34 cellular contexts compared by ENCODE assay signal in the genomic region with DNA sequence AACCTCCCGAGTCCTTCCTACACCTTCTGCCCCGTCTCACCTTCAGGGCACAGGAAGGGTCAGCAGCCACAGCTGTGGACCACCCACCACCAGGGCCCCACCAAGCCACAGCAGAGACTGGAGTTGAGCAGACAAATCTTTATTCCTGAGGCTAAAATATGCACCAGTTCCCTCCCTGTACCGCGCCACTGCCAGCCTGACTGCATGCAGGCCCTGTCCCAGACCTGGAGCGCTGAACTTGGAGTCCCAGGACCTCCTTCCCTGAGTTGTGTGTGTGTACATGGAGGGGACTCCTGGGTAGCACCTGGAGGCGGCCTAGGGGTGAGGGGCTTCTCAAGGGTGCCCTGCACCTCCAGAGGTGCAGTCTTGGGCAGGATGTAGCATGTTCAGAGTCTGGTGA. TPM values are rescaled to one million over a fixed set of nuclear protein-coding genes. Genes with fewer than 3 reads are reported as not detected.
"Had no signal": no experiment of that assay in that cellular context is flagged by ENCODE, and none has a peak within 500 bp of the region (broad histone marks: within the 10 kb centered on the region; RNA-seq: fewer than 3 reads in every experiment).

No MANE protein-coding gene starts in this region.

- H3K9me3 Mint-ChIP-seq: mesothelial cell of epicardium; naive B cell; nephron progenitor cell; stimulated activated memory B cell treated with anti-CD40 and anti-IgM and Interleukin-4, amounts not matched to agents 10 μg/mL and 1 μg/mL and 100 μg/mL, for 72 hours had no signal

- H3K27ac Mint-ChIP-seq: mesothelial cell of epicardium; progenitor cell of endocrine pancreas; stimulated activated memory B cell treated with anti-CD40 and anti-IgM and Interleukin-4, amounts not matched to agents 10 μg/mL and 1 μg/mL and 100 μg/mL, for 72 hours had no signal

- H3K4me3 ChIP-seq: coronary artery, esophagus muscularis mucosa, heart right ventricle, left lung, mucosa of descending colon, pancreas, smooth muscle cell, thoracic aorta, tibial nerve, upper lobe of left lung had no signal

- ATAC-seq: foreskin keratinocyte; heart right ventricle; left cardiac atrium; left lung; mucosa of descending colon; pancreas; sciatic nerve; stimulated activated memory B cell treated with anti-CD40 and anti-IgM and Interleukin-4, amounts not matched to agents 10 μg/mL and 1 μg/mL and 100 μg/mL, for 72 hours; stimulated activated naive CD8-positive, alpha-beta T cell treated with anti-CD3 and anti-CD28 coated beads, Interleukin-15, Interleukin-2, amounts not matched to agents 100 U/mL and 50 U/mL, for 24 hours had no signal

- H3K27ac ChIP-seq: coronary artery, esophagus muscularis mucosa, foreskin keratinocyte, heart right ventricle, left lung, pancreas, thoracic aorta, tibial nerve, upper lobe of left lung had no signal

- H3K9me3 ChIP-seq: esophagus muscularis mucosa, heart right ventricle, left lung, mucosa of descending colon, pancreas, thoracic aorta, tibial nerve, upper lobe of left lung had no signal

- H3K4me3 Mint-ChIP-seq: mesothelial cell of epicardium; naive B cell; nephron progenitor cell; stimulated activated memory B cell treated with anti-CD40 and anti-IgM and Interleukin-4, amounts not matched to agents 10 μg/mL and 1 μg/mL and 100 μg/mL, for 72 hours had no signal

- H3K27me3 ChIP-seq: esophagus muscularis mucosa, foreskin keratinocyte, heart right ventricle, left lung, pancreas, tibial nerve, upper lobe of left lung had no signal

- H3K27me3 Mint-ChIP-seq: progenitor cell of endocrine pancreas; stimulated activated memory B cell treated with anti-CD40 and anti-IgM and Interleukin-4, amounts not matched to agents 10 μg/mL and 1 μg/mL and 100 μg/mL, for 72 hours had no signal

- H3K36me3 Mint-ChIP-seq: naive B cell had no signal

- H3K4me2 ChIP-seq: smooth muscle cell had no signal

- DNase-seq: dermis blood vessel endothelial cell; effector memory CD4-positive, alpha-beta T cell; foreskin keratinocyte; glutamatergic neuron; heart right ventricle; hippocampal formation; left cardiac atrium; mesenchymal stem cell; mucosa of descending colon; naive B cell; nephron progenitor cell; occipital lobe; stimulated activated CD4-positive, alpha-beta T cell treated with anti-CD3 and anti-CD28 coated beads, Interleukin-12 subunit alpha, Interleukin-12 subunit beta, amount 100 ng/mL, for 4 hours; stimulated activated CD4-positive, alpha-beta T cell treated with anti-CD3 and anti-CD28 coated beads, Interleukin-1b, Interleukin-23, amount 100 ng/mL, for 48 hours; stimulated activated CD4-positive, alpha-beta T cell treated with anti-CD3 and anti-CD28 coated beads, Interleukin-4, amount 100 ng/mL, for 1 hour; stimulated activated naive CD8-positive, alpha-beta T cell treated with anti-CD3 and anti-CD28 coated beads, Interleukin-15, Interleukin-2, amounts not matched to agents 100 U/mL and 50 U/mL, for 24 hours; upper lobe of left lung had no signal

- H3K4me1 ChIP-seq: esophagus muscularis mucosa, foreskin keratinocyte, heart right ventricle, pancreas, tibial nerve, upper lobe of left lung had no signal

- H3K4me1 Mint-ChIP-seq: mesothelial cell of epicardium; naive B cell; stimulated activated memory B cell treated with anti-CD40 and anti-IgM and Interleukin-4, amounts not matched to agents 10 μg/mL and 1 μg/mL and 100 μg/mL, for 72 hours had no signal

RNA-seq across cellular contexts. Expression of gene TMEM89, which starts 4.0 kb away (rescaled TPM):
- total RNA-seq: dermis blood vessel endothelial cell, endothelial cell of umbilical vein, epithelial cell of proximal tubule, esophagus muscularis mucosa, fibroblast of lung, heart right ventricle, kidney epithelial cell, left cardiac atrium, left lung, lower leg skin, lung microvascular endothelial cell, mesothelial cell of epicardium, occipital lobe, pancreas, progenitor cell of endocrine pancreas, sciatic nerve, smooth muscle cell, tibial nerve had no signal
